ENCODE assay signal across 7 cellular contexts in genomic region chr3:170539886-170540285, GRCh38. TPM values are rescaled to one million over a fixed set of nuclear protein-coding genes. Genes with fewer than 3 reads are reported as not detected.
"Had no signal": no experiment of that assay in that cellular context is flagged by ENCODE, and none has a peak within 500 bp of the region (broad histone marks: within the 10 kb centered on the region; RNA-seq: fewer than 3 reads in every experiment).

No MANE protein-coding gene starts in this region.

- ATAC-seq: GM23338, HepG2 had no signal

- DNase-seq: H9, HCEC 1CT, KBM-7 had no signal

- H3K4me3 ChIP-seq: GM23338 had no signal

RNA-seq across cellular contexts. Expression of gene SLC7A14, which starts 46.0 kb away (rescaled TPM):
- total RNA-seq: HepG2, HT-29 had no signal
- polyA plus RNA-seq: HepG2, IgD-negative memory B cell had no signal
